In the genomic region with DNA sequence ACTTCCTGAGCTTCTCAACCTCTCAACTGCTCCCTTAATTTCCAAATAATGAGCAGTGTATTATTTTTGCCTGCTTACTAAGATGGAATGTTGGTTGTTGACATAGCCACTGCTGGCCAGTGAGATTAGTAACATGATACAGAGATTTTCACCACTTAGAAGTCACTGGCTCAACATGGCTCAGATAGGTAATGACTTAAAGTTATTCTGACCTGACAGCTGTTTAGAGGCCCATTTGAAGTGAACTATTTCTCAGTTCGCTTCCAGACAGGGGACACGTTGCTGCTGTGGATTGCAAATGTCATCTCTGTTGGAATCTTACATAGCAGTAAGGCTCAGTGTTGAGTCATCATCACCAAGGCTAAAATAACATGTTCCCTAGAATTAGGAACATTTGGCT, we compare ENCODE assay signal across 11 cellular contexts.
DNase-seq lines count a peak whose midpoint lies in the region; ATAC-seq, FAIRE-seq and TF ChIP-seq lines count a peak whose summit lies in the region.
"Had no signal": no experiment of that assay in that cellular context is flagged by ENCODE, and none has a peak within 500 bp of the region (broad histone marks: within the 10 kb centered on the region; RNA-seq: fewer than 3 reads in every experiment).

No MANE protein-coding gene starts in this region.

- H3K9me3 ChIP-seq in adipocyte (ENCODE audit: control insufficient read depth, low read length) (peaks cover 4% of the 10 kb centered on the region), stomach (peaks cover 0 to 7% (median 1%) of the 10 kb centered on the region in 4 donors), HepG2 (ENCODE audit: low read length) (peaks cover 24% of the 10 kb centered on the region; the same call in 1 of the 2 replicates)

- no peaks in the 10 kb centered on the region for H3K36me3 ChIP-seq in adipocyte (ENCODE audit: control insufficient read depth, insufficient read depth, low read length, severe bottlenecking)
- no peaks in the 10 kb centered on the region for H3K36me3 ChIP-seq in stomach
- no peaks in the 10 kb centered on the region for H3K36me3 ChIP-seq in HepG2 (replicated peaks in 1 of 2; ENCODE audit: control insufficient read depth in 1 of 2, insufficient read depth in 2 of 2, low read length in 2 of 2)

- CTCF ChIA-PET in HepG2 (lab: Yijun Ruan, JAX; ENCODE audit: low intra/inter-chr PET ratio, low total read pairs) = no interaction called here

- H2AFZ ChIP-seq in HepG2 (ENCODE audit: low read length) = no peak overlapping the region

- TF ChIP-seq POLR2A in stomach (IDR thresholded peaks at IDR 0.05) (no peak), HepG2 (IDR thresholded peaks at IDR 0.05; ENCODE audit: insufficient read depth in 1 of 2, low read depth in 2 of 2, low read length in 2 of 2) (no peak)

- DNase-seq in HFF-Myc (ENCODE audit: extremely low read depth, low read depth) (peak; percentile 43), adipocyte (ENCODE audit: low read depth) (peak; percentile 93), left ventricle myocardium superior (no peak), stomach (no peak), T-helper 1 cell (no peak), HepG2 (ENCODE audit: low spot score) (no peak)
- DNase-seq in activated T-helper 2 cell treated with anti-CD3 and anti-CD28 coated beads, Interferon-gamma antibody, Interleukin-2, Interleukin-4, amounts not matched to agents 10 μg/mL and 5 μg/mL and 100 μg/mL, durations not matched to agents 14 hours and 24 hours and 36 hours (ENCODE audit: low spot score) = no peak
- DNase-seq: activated T-cell treated with anti-CD3 and anti-CD28 coated beads, Interleukin-2, amount 50 U/mL, for 1 hour; posterior cingulate gyrus had no signal

- H3K36me3 Mint-ChIP-seq in activated T-helper 2 cell treated with anti-CD3 and anti-CD28 coated beads, Interferon-gamma antibody, Interleukin-2, Interleukin-4, amounts not matched to agents 10 μg/mL and 5 μg/mL and 100 μg/mL, durations not matched to agents 14 hours and 24 hours and 36 hours (ENCODE audit: low read depth) = no peaks in the 10 kb centered on the region

- no peaks in the 10 kb centered on the region for H3K79me2 ChIP-seq in HepG2 (ENCODE audit: insufficient read depth, low read length)

- 33 to 70% (median 50%) methylated on average over 2 of the region's 2 CpGs for WGBS in stomach, 5 donors
- WGBS in HepG2 (ENCODE audit: low lambda C conversion rate) = 0% methylated on average over 2 of the region's 2 CpGs

- no peak overlapping the region for H3K4me2 ChIP-seq in HepG2 (ENCODE audit: low read depth, low read length)

- H3K4me1 Mint-ChIP-seq in activated T-helper 2 cell treated with anti-CD3 and anti-CD28 coated beads, Interferon-gamma antibody, Interleukin-2, Interleukin-4, amounts not matched to agents 10 μg/mL and 5 μg/mL and 100 μg/mL, durations not matched to agents 14 hours and 24 hours and 36 hours (ENCODE audit: low read depth) = no peaks in the 10 kb centered on the region

- in situ Hi-C loops in HepG2 (cut with HindIII; ENCODE audit: extremely low pct_ligation_motif_present, low pct_unique_long_range_greater_than_20kb) = no loop called here

- no peak for TF ChIP-seq RAD21 in HepG2 (CRISPR knock-in tag; IDR thresholded peaks at IDR 0.05)

- no peaks in the 10 kb centered on the region for H3K9me3 Mint-ChIP-seq in activated T-helper 2 cell treated with anti-CD3 and anti-CD28 coated beads, Interferon-gamma antibody, Interleukin-2, Interleukin-4, amounts not matched to agents 10 μg/mL and 5 μg/mL and 100 μg/mL, durations not matched to agents 14 hours and 24 hours and 36 hours

- H3K27me3 Mint-ChIP-seq in activated T-helper 2 cell treated with anti-CD3 and anti-CD28 coated beads, Interferon-gamma antibody, Interleukin-2, Interleukin-4, amounts not matched to agents 10 μg/mL and 5 μg/mL and 100 μg/mL, durations not matched to agents 14 hours and 24 hours and 36 hours (ENCODE audit: low read depth) = no peaks in the 10 kb centered on the region

- BruUV-seq in HepG2 (replicated peaks; lab: Mats Ljungman, UMichigan) = no TSS peak

- peak; percentile 91 for ATAC-seq in left ventricle myocardium superior
- ATAC-seq in HepG2 = no peak
- ATAC-seq: K562 had no signal

- TF ChIP-seq EP300 in stomach (IDR thresholded peaks at IDR 0.05) (no peak), HepG2 (IDR thresholded peaks at IDR 0.05; ENCODE audit: low read depth in 2 of 2, low read length in 2 of 2) (no peak), HepG2 (CRISPR knock-in tag; IDR thresholded peaks at IDR 0.05; ENCODE audit: borderline replicate concordance) (no peak)

- POLR2A ChIA-PET in HepG2 (lab: Yijun Ruan, JAX) = no interaction called here

- H3K27me3 ChIP-seq in adipocyte (replicated peaks; ENCODE audit: control insufficient read depth, insufficient read depth, low read length) (no peaks in the 10 kb centered on the region), stomach (no peaks in the 10 kb centered on the region), HepG2 (ENCODE audit: control insufficient read depth in 1 of 2, insufficient read depth in 2 of 2, low read length in 2 of 2) (no peaks in the 10 kb centered on the region)

- H3K27ac ChIP-seq in stomach = peak overlapping the region in 4 of 5 donors; percentile 35 to 75 (median 69)
- no peak overlapping the region for H3K27ac ChIP-seq in HepG2 (ENCODE audit: extremely low read length, insufficient read depth, low read length)
- H3K27ac ChIP-seq: SK-N-MC had no signal

- no peaks in the 10 kb centered on the region for H4K20me1 ChIP-seq in HepG2 (ENCODE audit: insufficient read depth, low read length)

- TF ChIP-seq CTCF in HFF-Myc (IDR thresholded peaks at IDR 0.05; ENCODE audit: low read depth, low read length, missing control alignments) (no peak), stomach (IDR thresholded peaks at IDR 0.05) (no peak), HepG2 (CRISPR knock-in tag; IDR thresholded peaks at IDR 0.05) (no peak)

- no peak for FAIRE-seq in HepG2 (lab: Jason Lieb, UNC)
- FAIRE-seq: K562 had no signal

- H3K4me1 ChIP-seq in adipocyte (ENCODE audit: control insufficient read depth, insufficient read depth, low read length) = peaks cover 14% of the 10 kb centered on the region
- peaks cover 0 to 14% (median 0%) of the 10 kb centered on the region in 4 donors for H3K4me1 ChIP-seq in stomach
- no peaks in the 10 kb centered on the region for H3K4me1 ChIP-seq in HepG2 (ENCODE audit: insufficient read depth, low read length)

- H3K9ac ChIP-seq in adipocyte (ENCODE audit: low read length) = no peak overlapping the region
- no peak overlapping the region for H3K9ac ChIP-seq in HepG2 (ENCODE audit: insufficient read depth, low read depth, low read length)

- intact Hi-C loops in left ventricle myocardium superior (cut with micrococcal nuclease) = no loop called here
- intact Hi-C loops in stomach (cut with DNase I; ENCODE audit: low total_unique reads) = no loop called here
- intact Hi-C loops in activated T-helper 2 cell treated with anti-CD3 and anti-CD28 coated beads, Interferon-gamma antibody, Interleukin-2, Interleukin-4, amounts not matched to agents 10 μg/mL and 5 μg/mL and 100 μg/mL, durations not matched to agents 14 hours and 24 hours and 36 hours (cut with micrococcal nuclease) = no loop called here
- intact Hi-C loops in HepG2 (cut with micrococcal nuclease; ENCODE audit: unreplicated experiment) = no loop called here

- no peak overlapping the region for H3K4me3 Mint-ChIP-seq in activated T-helper 2 cell treated with anti-CD3 and anti-CD28 coated beads, Interferon-gamma antibody, Interleukin-2, Interleukin-4, amounts not matched to agents 10 μg/mL and 5 μg/mL and 100 μg/mL, durations not matched to agents 14 hours and 24 hours and 36 hours (ENCODE audit: low read depth)

- H3K27ac Mint-ChIP-seq in activated T-helper 2 cell treated with anti-CD3 and anti-CD28 coated beads, Interferon-gamma antibody, Interleukin-2, Interleukin-4, amounts not matched to agents 10 μg/mL and 5 μg/mL and 100 μg/mL, durations not matched to agents 14 hours and 24 hours and 36 hours = no peak overlapping the region

- H3K4me3 ChIP-seq in HFF-Myc (replicated peaks; ENCODE audit: low read depth, low read length) (no peak overlapping the region), adipocyte (ENCODE audit: low read length) (no peak overlapping the region), stomach (no peak overlapping the region), HepG2 (replicated peaks in 1 of 3; ENCODE audit: insufficient read depth in 1 of 3, low read depth in 2 of 3, low read length in 3 of 3) (no peak overlapping the region)
- H3K4me3 ChIP-seq: K562, SK-N-MC had no signal

TF ChIP-seq in HepG2, 621 proteins besides CTCF, POLR2A, EP300 and RAD21:
- no peak for TF ChIP-seq ZNF17 (CRISPR knock-in tag; IDR thresholded peaks at IDR 0.05)

Comparison
In these comparisons a context has a peak if more than half of its experiments do, and no peak if none do; other contexts are left out.
1. DNase-seq: peak in HFF-Myc (single experiment) and adipocyte (single experiment); none in left ventricle myocardium superior (single experiment), stomach (single experiment), activated T-helper 2 cell treated with anti-CD3 and anti-CD28 coated beads, Interferon-gamma antibody, Interleukin-2, Interleukin-4, amounts not matched to agents 10 μg/mL and 5 μg/mL and 100 μg/mL, durations not matched to agents 14 hours and 24 hours and 36 hours (single experiment), T-helper 1 cell (0 of 5) and HepG2 (single experiment).